ENCODE assay signal across 14 cellular contexts in genomic region chr6:169642455-169642854, GRCh38. TPM values are rescaled to one million over a fixed set of nuclear protein-coding genes. Genes with fewer than 3 reads are reported as not detected.
DNase-seq lines count a peak whose midpoint lies in the region; ATAC-seq and TF ChIP-seq lines count a peak whose summit lies in the region.
"Had no signal": no experiment of that assay in that cellular context is flagged by ENCODE, and none has a peak within 500 bp of the region (broad histone marks: within the 10 kb centered on the region; RNA-seq: fewer than 3 reads in every experiment).

No MANE protein-coding gene starts in this region.

- peaks cover 5% of the 10 kb centered on the region for H3K79me1 ChIP-seq in neuronal stem cell (ENCODE audit: low read depth, low read length)

- no peaks in the 10 kb centered on the region for H3K9me3 Mint-ChIP-seq in type B pancreatic cell
- H3K9me3 Mint-ChIP-seq: CD4-positive, alpha-beta T cell had no signal

- peak overlapping the region; percentile 30 for H3K9ac ChIP-seq in neuronal stem cell (ENCODE audit: low read depth, low read length, poor library complexity)

- no peak overlapping the region for H3K4ac ChIP-seq in neuronal stem cell (ENCODE audit: low read length)

- H3K4me1 Mint-ChIP-seq in type B pancreatic cell (ENCODE audit: unreplicated experiment): peaks cover 5% of the 10 kb centered on the region

- H3K14ac ChIP-seq in neuronal stem cell (ENCODE audit: low read length): no peak overlapping the region

- H4K91ac ChIP-seq in neuronal stem cell (ENCODE audit: low read depth, low read length, poor library complexity): no peak overlapping the region

- no peaks in the 10 kb centered on the region for H3K27me3 ChIP-seq in neuronal stem cell (ENCODE audit: control insufficient read depth in 3 of 3, insufficient read depth in 3 of 3, low read depth in 1 of 3, low read length in 3 of 3)

- H2AFZ ChIP-seq in neuronal stem cell (ENCODE audit: low read length): no peak overlapping the region

- no peak overlapping the region for H2BK12ac ChIP-seq in neuronal stem cell (ENCODE audit: low read length)

- no CpG with 5 or more reads among the region's 15 CpGs for WGBS in neuronal stem cell (ENCODE audit: extremely low coverage in 2 of 2, insufficient read length in 2 of 2, insufficient replicate concordance in 1 of 2), 2 donors

- TF ChIP-seq CTCF in type B pancreatic cell (conservative IDR thresholded peaks at IDR 0.05): no peak

- DNase-seq in cardiac septum (ENCODE audit: low spot score): peak; percentile 55
- no peak for DNase-seq in Right ventricle myocardium superior
- DNase-seq in neuronal stem cell (ENCODE audit: low spot score): no peak
- peak; percentile 51 for DNase-seq in type B pancreatic cell (ENCODE audit: extremely low spot score, unreplicated experiment)
- no peak for DNase-seq in NCI-H2171 (lab: John Stamatoyannopoulos, UW)
- DNase-seq in NCI-H1105 treated with DMSO at 0.1 percent for 48 hours (lab: John Stamatoyannopoulos, UW): no peak
- DNase-seq: AML-193; Caco-2; CD4-positive, alpha-beta T cell had no signal

- peaks cover 8% of the 10 kb centered on the region for H3K36me3 Mint-ChIP-seq in type B pancreatic cell

- no peak overlapping the region for H3K4me3 ChIP-seq in neuronal stem cell (ENCODE audit: low read length in 2 of 2)
- H3K4me3 ChIP-seq: A549, HAP-1 had no signal

- H3K4me3 Mint-ChIP-seq in type B pancreatic cell: no peak overlapping the region
- H3K4me3 Mint-ChIP-seq: CD4-positive, alpha-beta T cell had no signal

- H3K9me3 ChIP-seq in neuronal stem cell (replicated peaks in 1 of 2; ENCODE audit: control insufficient read depth in 2 of 2, insufficient read depth in 1 of 2, low read depth in 1 of 2, low read length in 2 of 2): peaks cover 0 to 4% of the 10 kb centered on the region in 2 donors
- H3K9me3 ChIP-seq: A549, Caco-2, HAP-1 had no signal

- H2BK5ac ChIP-seq in neuronal stem cell (ENCODE audit: low read length): peak overlapping the region; percentile 85

- ATAC-seq in Right ventricle myocardium superior (ENCODE audit: poor library complexity): no peak
- no peak for ATAC-seq in GM18907 (IDR thresholded peaks at IDR 0.05; ENCODE audit: unreplicated experiment)
- ATAC-seq: A549 had no signal

- no peaks in the 10 kb centered on the region for H3K27me3 Mint-ChIP-seq in type B pancreatic cell
- H3K27me3 Mint-ChIP-seq: CD4-positive, alpha-beta T cell had no signal

- H3K27ac Mint-ChIP-seq in type B pancreatic cell: no peak overlapping the region
- H3K27ac Mint-ChIP-seq: CD4-positive, alpha-beta T cell had no signal

- no peak overlapping the region for H4K8ac ChIP-seq in neuronal stem cell (ENCODE audit: low read depth, low read length)

- H3K36me3 ChIP-seq in neuronal stem cell (replicated peaks in 1 of 2; ENCODE audit: control insufficient read depth in 2 of 2, insufficient read depth in 2 of 2, low read length in 2 of 2): peaks cover 3 to 24% of the 10 kb centered on the region in 2 donors
- H3K36me3 ChIP-seq: HAP-1 had no signal

- H3K27ac ChIP-seq in neuronal stem cell (replicated peaks; ENCODE audit: low read length): no peak overlapping the region
- H3K27ac ChIP-seq: 22Rv1, A549, C4-2B had no signal

- H2AK5ac ChIP-seq in neuronal stem cell (ENCODE audit: low read depth, low read length): no peak overlapping the region

- H2BK15ac ChIP-seq in neuronal stem cell (ENCODE audit: low read length): no peak overlapping the region

- intact Hi-C loops in cardiac septum (cut with DNase I): no loop called here
- intact Hi-C loops in Right ventricle myocardium superior (cut with DNase I): no loop called here

- peak overlapping the region; percentile 22 for H3K18ac ChIP-seq in neuronal stem cell (ENCODE audit: low read length)

- no peak overlapping the region for H3K23ac ChIP-seq in neuronal stem cell (ENCODE audit: low read depth, low read length, poor library complexity)

- no peak overlapping the region for H3K4me2 ChIP-seq in neuronal stem cell (ENCODE audit: insufficient read depth, low read length, poor library complexity, severe bottlenecking)
- H3K4me2 ChIP-seq: A549 had no signal

- peaks cover 0 to 11% of the 10 kb centered on the region in 2 donors for H3K4me1 ChIP-seq in neuronal stem cell (ENCODE audit: control insufficient read depth in 2 of 2, insufficient read depth in 1 of 2, low read depth in 1 of 2, low read length in 2 of 2)
- H3K4me1 ChIP-seq: A549, Caco-2, HAP-1 had no signal

- H2BK120ac ChIP-seq in neuronal stem cell (ENCODE audit: low read depth, low read length): no peak overlapping the region

RNA-seq across cellular contexts. Expression of gene WDR27, which starts 59.4 kb away (rescaled TPM):
- 7.2 TPM for total RNA-seq in cardiac septum
- 9.0 TPM for total RNA-seq in Right ventricle myocardium superior
- polyA plus RNA-seq in neuronal stem cell (2013, experiment 1 of 2): 44.5 TPM
- 43.8 TPM for polyA plus RNA-seq in neuronal stem cell (2013, experiment 2 of 2)
- total RNA-seq in type B pancreatic cell (ENCODE audit: low replicate concordance): 61.2 and 112 TPM in 2 replicates

RNA-seq across cellular contexts. Expression of gene C6orf120, which starts 59.5 kb away (rescaled TPM):
- 13.6 TPM for total RNA-seq in cardiac septum
- 14.0 TPM for total RNA-seq in Right ventricle myocardium superior
- polyA plus RNA-seq in neuronal stem cell (2013, experiment 1 of 2): 23.9 TPM
- 23.5 TPM for polyA plus RNA-seq in neuronal stem cell (2013, experiment 2 of 2)
- total RNA-seq in type B pancreatic cell (ENCODE audit: low replicate concordance): 30.4 and 30.8 TPM in 2 replicates

Comparison
In these comparisons a context has a peak if more than half of its experiments do, and no peak if none do; other contexts are left out.
1. DNase-seq: peak in cardiac septum (single experiment) and type B pancreatic cell (single experiment); none in Right ventricle myocardium superior (single experiment), neuronal stem cell (single experiment), NCI-H2171 (single experiment) and NCI-H1105 treated with DMSO at 0.1 percent for 48 hours (single experiment).